In the genomic region with DNA sequence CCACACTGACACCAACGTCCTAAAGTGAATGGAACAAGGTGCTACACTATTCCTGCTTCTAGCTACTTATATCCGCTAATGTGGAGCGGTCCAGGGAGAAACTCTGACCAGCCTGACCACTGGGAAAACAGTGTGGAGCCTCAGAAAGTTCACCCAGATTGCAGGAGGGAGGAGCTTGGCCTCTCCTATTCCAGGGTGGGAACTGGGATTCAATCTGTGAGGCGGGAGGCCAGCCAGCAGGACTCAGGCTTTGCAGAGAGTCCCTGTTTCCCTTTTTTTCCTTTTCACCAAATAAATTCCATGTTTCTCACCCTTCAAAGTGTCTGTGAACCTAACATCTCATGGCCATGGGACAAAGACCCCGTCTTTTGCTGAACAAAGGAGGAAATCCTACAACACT, we compare ENCODE assay signal across 1 cellular context.
TF ChIP-seq lines count a peak whose summit lies in the region.

No MANE protein-coding gene starts in this region.

TF ChIP-seq in GM23338, 12 proteins besides CTCF, POLR2A, EP300 and RAD21:
- TF ChIP-seq, protein P1, sequence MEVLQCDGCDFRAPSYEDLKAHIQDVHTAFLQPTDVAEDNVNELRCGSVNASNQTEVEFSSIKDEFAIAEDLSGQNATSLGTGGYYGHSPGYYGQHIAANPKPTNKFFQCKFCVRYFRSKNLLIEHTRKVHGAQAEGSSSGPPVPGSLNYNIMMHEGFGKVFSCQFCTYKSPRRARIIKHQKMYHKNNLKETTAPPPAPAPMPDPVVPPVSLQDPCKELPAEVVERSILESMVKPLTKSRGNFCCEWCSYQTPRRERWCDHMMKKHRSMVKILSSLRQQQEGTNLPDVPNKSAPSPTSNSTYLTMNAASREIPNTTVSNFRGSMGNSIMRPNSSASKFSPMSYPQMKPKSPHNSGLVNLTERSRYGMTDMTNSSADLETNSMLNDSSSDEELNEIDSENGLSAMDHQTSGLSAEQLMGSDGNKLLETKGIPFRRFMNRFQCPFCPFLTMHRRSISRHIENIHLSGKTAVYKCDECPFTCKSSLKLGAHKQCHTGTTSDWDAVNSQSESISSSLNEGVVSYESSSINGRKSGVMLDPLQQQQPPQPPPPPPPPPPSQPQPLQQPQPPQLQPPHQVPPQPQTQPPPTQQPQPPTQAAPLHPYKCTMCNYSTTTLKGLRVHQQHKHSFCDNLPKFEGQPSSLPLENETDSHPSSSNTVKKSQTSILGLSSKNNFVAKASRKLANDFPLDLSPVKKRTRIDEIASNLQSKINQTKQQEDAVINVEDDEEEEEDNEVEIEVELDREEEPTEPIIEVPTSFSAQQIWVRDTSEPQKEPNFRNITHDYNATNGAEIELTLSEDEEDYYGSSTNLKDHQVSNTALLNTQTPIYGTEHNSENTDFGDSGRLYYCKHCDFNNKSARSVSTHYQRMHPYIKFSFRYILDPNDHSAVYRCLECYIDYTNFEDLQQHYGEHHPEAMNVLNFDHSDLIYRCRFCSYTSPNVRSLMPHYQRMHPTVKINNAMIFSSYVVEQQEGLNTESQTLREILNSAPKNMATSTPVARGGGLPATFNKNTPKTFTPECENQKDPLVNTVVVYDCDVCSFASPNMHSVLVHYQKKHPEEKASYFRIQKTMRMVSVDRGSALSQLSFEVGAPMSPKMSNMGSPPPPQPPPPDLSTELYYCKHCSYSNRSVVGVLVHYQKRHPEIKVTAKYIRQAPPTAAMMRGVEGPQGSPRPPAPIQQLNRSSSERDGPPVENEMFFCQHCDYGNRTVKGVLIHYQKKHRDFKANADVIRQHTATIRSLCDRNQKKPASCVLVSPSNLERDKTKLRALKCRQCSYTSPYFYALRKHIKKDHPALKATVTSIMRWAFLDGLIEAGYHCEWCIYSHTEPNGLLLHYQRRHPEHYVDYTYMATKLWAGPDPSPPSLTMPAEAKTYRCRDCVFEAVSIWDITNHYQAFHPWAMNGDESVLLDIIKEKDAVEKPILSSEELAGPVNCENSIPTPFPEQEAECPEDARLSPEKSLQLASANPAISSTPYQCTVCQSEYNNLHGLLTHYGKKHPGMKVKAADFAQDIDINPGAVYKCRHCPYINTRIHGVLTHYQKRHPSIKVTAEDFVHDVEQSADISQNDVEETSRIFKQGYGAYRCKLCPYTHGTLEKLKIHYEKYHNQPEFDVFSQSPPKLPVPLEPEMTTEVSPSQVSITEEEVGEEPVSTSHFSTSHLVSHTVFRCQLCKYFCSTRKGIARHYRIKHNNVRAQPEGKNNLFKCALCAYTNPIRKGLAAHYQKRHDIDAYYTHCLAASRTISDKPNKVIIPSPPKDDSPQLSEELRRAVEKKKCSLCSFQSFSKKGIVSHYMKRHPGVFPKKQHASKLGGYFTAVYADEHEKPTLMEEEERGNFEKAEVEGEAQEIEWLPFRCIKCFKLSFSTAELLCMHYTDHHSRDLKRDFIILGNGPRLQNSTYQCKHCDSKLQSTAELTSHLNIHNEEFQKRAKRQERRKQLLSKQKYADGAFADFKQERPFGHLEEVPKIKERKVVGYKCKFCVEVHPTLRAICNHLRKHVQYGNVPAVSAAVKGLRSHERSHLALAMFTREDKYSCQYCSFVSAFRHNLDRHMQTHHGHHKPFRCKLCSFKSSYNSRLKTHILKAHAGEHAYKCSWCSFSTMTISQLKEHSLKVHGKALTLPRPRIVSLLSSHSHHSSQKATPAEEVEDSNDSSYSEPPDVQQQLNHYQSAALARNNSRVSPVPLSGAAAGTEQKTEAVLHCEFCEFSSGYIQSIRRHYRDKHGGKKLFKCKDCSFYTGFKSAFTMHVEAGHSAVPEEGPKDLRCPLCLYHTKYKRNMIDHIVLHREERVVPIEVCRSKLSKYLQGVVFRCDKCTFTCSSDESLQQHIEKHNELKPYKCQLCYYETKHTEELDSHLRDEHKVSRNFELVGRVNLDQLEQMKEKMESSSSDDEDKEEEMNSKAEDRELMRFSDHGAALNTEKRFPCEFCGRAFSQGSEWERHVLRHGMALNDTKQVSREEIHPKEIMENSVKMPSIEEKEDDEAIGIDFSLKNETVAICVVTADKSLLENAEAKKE (CRISPR knock-in tag; IDR thresholded peaks at IDR 0.05) = no peak
- TF ChIP-seq, protein P2, sequence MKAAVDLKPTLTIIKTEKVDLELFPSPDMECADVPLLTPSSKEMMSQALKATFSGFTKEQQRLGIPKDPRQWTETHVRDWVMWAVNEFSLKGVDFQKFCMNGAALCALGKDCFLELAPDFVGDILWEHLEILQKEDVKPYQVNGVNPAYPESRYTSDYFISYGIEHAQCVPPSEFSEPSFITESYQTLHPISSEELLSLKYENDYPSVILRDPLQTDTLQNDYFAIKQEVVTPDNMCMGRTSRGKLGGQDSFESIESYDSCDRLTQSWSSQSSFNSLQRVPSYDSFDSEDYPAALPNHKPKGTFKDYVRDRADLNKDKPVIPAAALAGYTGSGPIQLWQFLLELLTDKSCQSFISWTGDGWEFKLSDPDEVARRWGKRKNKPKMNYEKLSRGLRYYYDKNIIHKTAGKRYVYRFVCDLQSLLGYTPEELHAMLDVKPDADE (IDR thresholded peaks at IDR 0.05) = no peak
- TF ChIP-seq STAT1 (IDR thresholded peaks at IDR 0.05; ENCODE audit: unreplicated experiment) (no peak), EZH2phosphoT487 (IDR thresholded peaks at IDR 0.05; ENCODE audit: unreplicated experiment) (no peak), ZNF114 (CRISPR knock-in tag; IDR thresholded peaks at IDR 0.05) (no peak), NANOG (IDR thresholded peaks at IDR 0.05; ENCODE audit: borderline replicate concordance) (no peak), CREB1 (CRISPR knock-in tag; IDR thresholded peaks at IDR 0.05; ENCODE audit: low read depth) (no peak), JUNB (IDR thresholded peaks at IDR 0.05; ENCODE audit: unreplicated experiment) (no peak), ZNF331 (CRISPR knock-in tag; IDR thresholded peaks at IDR 0.05; ENCODE audit: low read depth) (no peak), POLR2AphosphoS5 (IDR thresholded peaks at IDR 0.05; ENCODE audit: low read depth) (no peak), EZH2 (IDR thresholded peaks at IDR 0.05; ENCODE audit: low read depth, unreplicated experiment) (no peak)
- TF ChIP-seq, protein P3, sequence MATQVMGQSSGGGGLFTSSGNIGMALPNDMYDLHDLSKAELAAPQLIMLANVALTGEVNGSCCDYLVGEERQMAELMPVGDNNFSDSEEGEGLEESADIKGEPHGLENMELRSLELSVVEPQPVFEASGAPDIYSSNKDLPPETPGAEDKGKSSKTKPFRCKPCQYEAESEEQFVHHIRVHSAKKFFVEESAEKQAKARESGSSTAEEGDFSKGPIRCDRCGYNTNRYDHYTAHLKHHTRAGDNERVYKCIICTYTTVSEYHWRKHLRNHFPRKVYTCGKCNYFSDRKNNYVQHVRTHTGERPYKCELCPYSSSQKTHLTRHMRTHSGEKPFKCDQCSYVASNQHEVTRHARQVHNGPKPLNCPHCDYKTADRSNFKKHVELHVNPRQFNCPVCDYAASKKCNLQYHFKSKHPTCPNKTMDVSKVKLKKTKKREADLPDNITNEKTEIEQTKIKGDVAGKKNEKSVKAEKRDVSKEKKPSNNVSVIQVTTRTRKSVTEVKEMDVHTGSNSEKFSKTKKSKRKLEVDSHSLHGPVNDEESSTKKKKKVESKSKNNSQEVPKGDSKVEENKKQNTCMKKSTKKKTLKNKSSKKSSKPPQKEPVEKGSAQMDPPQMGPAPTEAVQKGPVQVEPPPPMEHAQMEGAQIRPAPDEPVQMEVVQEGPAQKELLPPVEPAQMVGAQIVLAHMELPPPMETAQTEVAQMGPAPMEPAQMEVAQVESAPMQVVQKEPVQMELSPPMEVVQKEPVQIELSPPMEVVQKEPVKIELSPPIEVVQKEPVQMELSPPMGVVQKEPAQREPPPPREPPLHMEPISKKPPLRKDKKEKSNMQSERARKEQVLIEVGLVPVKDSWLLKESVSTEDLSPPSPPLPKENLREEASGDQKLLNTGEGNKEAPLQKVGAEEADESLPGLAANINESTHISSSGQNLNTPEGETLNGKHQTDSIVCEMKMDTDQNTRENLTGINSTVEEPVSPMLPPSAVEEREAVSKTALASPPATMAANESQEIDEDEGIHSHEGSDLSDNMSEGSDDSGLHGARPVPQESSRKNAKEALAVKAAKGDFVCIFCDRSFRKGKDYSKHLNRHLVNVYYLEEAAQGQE (IDR thresholded peaks at IDR 0.05; ENCODE audit: unreplicated experiment) = no peak
